Comparison of ENCODE assay signal across 29 cellular contexts in the genomic region with DNA sequence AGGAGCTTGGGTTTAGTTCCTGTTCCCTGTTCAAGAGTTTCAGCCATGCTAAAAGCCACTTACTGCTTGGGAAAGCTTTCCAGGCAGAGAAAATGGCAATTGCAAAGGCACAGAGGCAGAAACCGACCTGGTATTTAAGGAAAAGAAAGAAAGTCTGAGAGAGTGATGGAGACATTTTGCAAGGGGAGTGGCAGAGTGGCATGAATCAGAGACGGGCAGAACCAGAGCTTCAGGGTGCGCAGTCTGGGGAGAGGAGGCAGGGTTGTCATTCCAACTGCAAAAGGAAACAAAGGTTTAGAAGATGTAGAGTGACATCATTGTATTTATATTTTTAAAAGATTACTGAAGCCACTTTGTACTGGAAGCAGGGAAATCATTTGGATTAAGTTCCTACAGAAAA. TPM values are rescaled to one million over a fixed set of nuclear protein-coding genes. Genes with fewer than 3 reads are reported as not detected.
"Had no signal": no experiment of that assay in that cellular context is flagged by ENCODE, and none has a peak within 500 bp of the region (broad histone marks: within the 10 kb centered on the region; RNA-seq: fewer than 3 reads in every experiment).

No MANE protein-coding gene starts in this region.

- DNase-seq: activated B cell treated with CpG ODN at 0.5 μM for 24 hours; activated CD4-positive, alpha-beta T cell treated with anti-CD3 and anti-CD28 coated beads for 48 hours; activated CD4-positive, alpha-beta T cell treated with anti-CD3 and anti-CD28 coated beads, Interleukin-2, amount 50 U/mL, for 1 hour; activated CD4-positive, alpha-beta T cell treated with anti-CD3 and anti-CD28 coated beads, Interleukin-2, amount 50 U/mL, for 48 hours; activated CD8-positive, alpha-beta T cell treated with anti-CD3 and anti-CD28 coated beads, Interleukin-2, amount 10 ng/mL, durations not matched to agents 7 days and 5 days; activated effector memory CD4-positive, alpha-beta T cell treated with anti-CD3 and anti-CD28 coated beads, Interleukin-2, amount 50 U/mL, for 16 hours; activated naive CD4-positive, alpha-beta T cell treated with anti-CD3 and anti-CD28 coated beads for 36 hours; activated naive CD8-positive, alpha-beta T cell treated with anti-CD3 and anti-CD28 coated beads, Interleukin-2, amount 10 ng/mL, durations not matched to agents 7 days and 5 days; activated T-cell treated with anti-CD3 and anti-CD28 coated beads, Interleukin-2, amount 50 U/mL, for 4 hours; amygdala; aorta; body of pancreas; caudate nucleus; cortex of kidney; dermis blood vessel endothelial cell; effector CD4-positive, alpha-beta T cell; effector memory CD8-positive, alpha-beta T cell; esophagus squamous epithelium; foreskin melanocyte; heart right ventricle; T-helper 1 cell; T-helper 17 cell; T1000; WERI-Rb-1 had no signal

- H3K4me3 Mint-ChIP-seq: activated B cell treated with CpG ODN at 0.5 μM for 24 hours; activated CD8-positive, alpha-beta T cell treated with anti-CD3 and anti-CD28 coated beads, Interleukin-2, amount 10 ng/mL, durations not matched to agents 7 days and 5 days; activated naive CD4-positive, alpha-beta T cell treated with anti-CD3 and anti-CD28 coated beads for 36 hours; activated naive CD4-positive, alpha-beta T cell treated with anti-CD3 and anti-CD28 coated beads, Interleukin-2, amount 50 U/mL, for 24 hours; activated naive CD8-positive, alpha-beta T cell treated with anti-CD3 and anti-CD28 coated beads, Interleukin-2, amount 10 ng/mL, durations not matched to agents 7 days and 5 days; activated T-cell treated with anti-CD3 and anti-CD28 coated beads, Interleukin-2, amount 50 U/mL, for 4 hours; activated T-helper 17 cell treated with anti-CD3 and anti-CD28 coated beads, Interleukin-2, amount 50 U/mL, for 72 hours; effector memory CD8-positive, alpha-beta T cell; T-helper 17 cell; T-helper 2 cell treated with Interferon-gamma antibody and Interleukin-4, amounts not matched to agents 5 μg/mL and 100 μg/mL, for 36 hours had no signal

- H3K9me3 Mint-ChIP-seq: activated B cell treated with CpG ODN at 0.5 μM for 24 hours; activated naive CD4-positive, alpha-beta T cell treated with anti-CD3 and anti-CD28 coated beads for 36 hours; activated naive CD4-positive, alpha-beta T cell treated with anti-CD3 and anti-CD28 coated beads, Interleukin-2, amount 50 U/mL, for 24 hours; activated naive CD8-positive, alpha-beta T cell treated with anti-CD3 and anti-CD28 coated beads, Interleukin-2, amount 10 ng/mL, durations not matched to agents 7 days and 5 days; activated T-cell treated with anti-CD3 and anti-CD28 coated beads, Interleukin-2, amount 50 U/mL, for 4 hours; activated T-helper 17 cell treated with anti-CD3 and anti-CD28 coated beads, Interleukin-2, amount 50 U/mL, for 72 hours; effector memory CD8-positive, alpha-beta T cell; T-helper 2 cell treated with Interferon-gamma antibody and Interleukin-4, amounts not matched to agents 5 μg/mL and 100 μg/mL, for 36 hours had no signal

- H3K4me1 Mint-ChIP-seq: activated B cell treated with CpG ODN at 0.5 μM for 24 hours; activated naive CD4-positive, alpha-beta T cell treated with anti-CD3 and anti-CD28 coated beads, Interleukin-2, amount 50 U/mL, for 24 hours; activated naive CD8-positive, alpha-beta T cell treated with anti-CD3 and anti-CD28 coated beads, Interleukin-2, amount 10 ng/mL, durations not matched to agents 7 days and 5 days; activated T-helper 17 cell treated with anti-CD3 and anti-CD28 coated beads, Interleukin-2, amount 50 U/mL, for 72 hours had no signal

- ATAC-seq: activated CD4-positive, CD25-positive, alpha-beta regulatory T cell treated with anti-CD3 and anti-CD28 coated beads, Interleukin-2, amount 50 U/mL, for 24 hours; activated CD8-positive, alpha-beta T cell treated with anti-CD3 and anti-CD28 coated beads, Interleukin-2, amount 10 ng/mL, durations not matched to agents 7 days and 5 days; activated T-cell treated with anti-CD3 and anti-CD28 coated beads, Interleukin-2, amount 50 U/mL, for 4 hours; activated T-helper 17 cell treated with anti-CD3 and anti-CD28 coated beads, Interleukin-2, amount 50 U/mL, for 72 hours; body of pancreas; effector memory CD8-positive, alpha-beta T cell; gastroesophageal sphincter; heart right ventricle; T-helper 17 cell had no signal

- H3K36me3 Mint-ChIP-seq: activated naive CD4-positive, alpha-beta T cell treated with anti-CD3 and anti-CD28 coated beads, Interleukin-2, amount 50 U/mL, for 24 hours; activated naive CD8-positive, alpha-beta T cell treated with anti-CD3 and anti-CD28 coated beads, Interleukin-2, amount 10 ng/mL, durations not matched to agents 7 days and 5 days had no signal

- H3K27ac Mint-ChIP-seq: activated B cell treated with CpG ODN at 0.5 μM for 24 hours; activated CD8-positive, alpha-beta T cell treated with anti-CD3 and anti-CD28 coated beads, Interleukin-2, amount 10 ng/mL, durations not matched to agents 7 days and 5 days; activated naive CD4-positive, alpha-beta T cell treated with anti-CD3 and anti-CD28 coated beads for 36 hours; activated naive CD8-positive, alpha-beta T cell treated with anti-CD3 and anti-CD28 coated beads, Interleukin-2, amount 10 ng/mL, durations not matched to agents 7 days and 5 days; activated T-helper 17 cell treated with anti-CD3 and anti-CD28 coated beads, Interleukin-2, amount 50 U/mL, for 72 hours; effector memory CD8-positive, alpha-beta T cell; T-helper 17 cell; T-helper 2 cell treated with Interferon-gamma antibody and Interleukin-4, amounts not matched to agents 5 μg/mL and 100 μg/mL, for 36 hours had no signal

RNA-seq across cellular contexts. Expression of gene GNAL, which starts 14.9 kb away (rescaled TPM):
- total RNA-seq: activated B cell treated with CpG ODN at 0.5 μM for 24 hours; activated CD8-positive, alpha-beta T cell treated with anti-CD3 and anti-CD28 coated beads, Interleukin-2, amount 10 ng/mL, durations not matched to agents 7 days and 5 days had no signal
